In genomic region chr19:57888494-57889231, GRCh38 we compare ENCODE assay signal across 8 cellular contexts. TPM values are rescaled to one million over a fixed set of nuclear protein-coding genes. Genes with fewer than 3 reads are reported as not detected.
DNase-seq lines count a peak whose midpoint lies in the region; ATAC-seq and TF ChIP-seq lines count a peak whose summit lies in the region.

Gene ZNF814, minus strand, starts transcription at chr19:57889037. Its CDS starts 235 bp downstream, at chr19:57888802.

- peak; percentile 63 for ATAC-seq in GM21390 (IDR thresholded peaks at IDR 0.05; ENCODE audit: unreplicated experiment)

- H3K9me3 ChIP-seq in BE2C, result no peaks in the 10 kb centered on the region; the same call in none of the 2 replicates

- peak within 1 kb of the TSS; percentile 99 for H3K4me3 ChIP-seq in BE2C (ENCODE audit: low read depth, low read length)

- peak; percentile 90 for DNase-seq in BE2C
- DNase-seq in NCI-H2029 treated with DMSO at 0.1 percent for 48 hours (lab: John Stamatoyannopoulos, UW), result peak; percentile 83
- DNase-seq in activated CD8-positive, alpha-beta memory T cell treated with anti-CD3 and anti-CD28 coated beads for 24 hours, result peak; percentile 91
- peak; percentile 71 for DNase-seq in effector CD8-positive, alpha-beta T cell (lab: John Stamatoyannopoulos, UW)
- peak; percentile 5 to 68 for DNase-seq in lung microvascular endothelial cell (ENCODE audit: low read depth in 2 of 2)
- peak; percentile 35 to 75 (median 47) for DNase-seq in stimulated activated CD4-positive, alpha-beta T cell treated with anti-CD3 and anti-CD28 coated beads, TNF-alpha, amount 100 ng/mL, for 1 hour (ENCODE audit: low read depth in 3 of 3, low spot score in 1 of 3)
- DNase-seq in NOMO-1 (lab: John Stamatoyannopoulos, UW; ENCODE audit: unreplicated experiment in 2 of 2), result no peak

- H3K27me3 ChIP-seq in BE2C, result no peaks in the 10 kb centered on the region

- TF ChIP-seq CTCF in BE2C (IDR thresholded peaks at IDR 0.05; ENCODE audit: low read depth, low read length), result peak; percentile 42

- H3K36me3 ChIP-seq in BE2C, result peaks cover 29% of the 10 kb centered on the region

- no peaks in the 10 kb centered on the region for H3K4me1 ChIP-seq in BE2C

RNA-seq across cellular contexts. Expression of gene ZNF814, which starts in this region (rescaled TPM):
- 19.2 TPM for polyA plus RNA-seq in BE2C (2012; ENCODE audit: insufficient read depth, insufficient read length, low read depth)
- 1.7 and 5.6 TPM in 2 replicates for total RNA-seq in lung microvascular endothelial cell

Comparison
In these comparisons a context has a peak if more than half of its experiments do, and no peak if none do; other contexts are left out.
1. DNase-seq: peak in BE2C (single experiment), NCI-H2029 treated with DMSO at 0.1 percent for 48 hours (single experiment), activated CD8-positive, alpha-beta memory T cell treated with anti-CD3 and anti-CD28 coated beads for 24 hours (single experiment), effector CD8-positive, alpha-beta T cell (single experiment), lung microvascular endothelial cell (2 of 2) and stimulated activated CD4-positive, alpha-beta T cell treated with anti-CD3 and anti-CD28 coated beads, TNF-alpha, amount 100 ng/mL, for 1 hour (3 of 3); none in NOMO-1 (0 of 2).